ENCODE assay signal across 22 cellular contexts in genomic region chr1:58905628-58906256, GRCh38.
DNase-seq lines count a peak whose midpoint lies in the region; ATAC-seq, FAIRE-seq and TF ChIP-seq lines count a peak whose summit lies in the region.
"Had no signal": no experiment of that assay in that cellular context is flagged by ENCODE, and none has a peak within 500 bp of the region (broad histone marks: within the 10 kb centered on the region; RNA-seq: fewer than 3 reads in every experiment).

No MANE protein-coding gene starts in this region.

- H3K9me3 Mint-ChIP-seq in natural killer cell (no peaks in the 10 kb centered on the region), mesothelial cell of epicardium (no peaks in the 10 kb centered on the region)
- no peaks in the 10 kb centered on the region for H3K9me3 Mint-ChIP-seq in natural killer cell treated with Interleukin-12 subunit alpha and Interleukin-12 subunit beta and Interleukin-15 and Interleukin-18, amount 100 ng/mL, for 72 hours
- H3K9me3 Mint-ChIP-seq: activated B cell treated with CpG ODN at 0.5 μM for 24 hours; activated CD4-positive, alpha-beta memory T cell treated with anti-CD3 and anti-CD28 coated beads for 36 hours; endodermal cell had no signal

- H3K4me1 Mint-ChIP-seq in natural killer cell: peaks cover 9 to 20% of the 10 kb centered on the region in 2 donors
- H3K4me1 Mint-ChIP-seq in natural killer cell treated with Interleukin-12 subunit alpha and Interleukin-12 subunit beta and Interleukin-15 and Interleukin-18, amount 100 ng/mL, for 72 hours (ENCODE audit: low read depth in 2 of 2): peaks cover 18 to 21% of the 10 kb centered on the region in 2 donors
- peaks cover 30% of the 10 kb centered on the region for H3K4me1 Mint-ChIP-seq in mesothelial cell of epicardium

- no peak for DNase-seq in natural killer cell
- no peak for DNase-seq in natural killer cell treated with Interleukin-12 subunit alpha and Interleukin-12 subunit beta and Interleukin-15 and Interleukin-18, amount 100 ng/mL, for 72 hours (ENCODE audit: low spot score)
- DNase-seq in NCI-H69 (lab: John Stamatoyannopoulos, UW): peak; percentile 21
- DNase-seq in mesothelial cell of epicardium (ENCODE audit: low spot score in 2 of 2, unreplicated experiment in 2 of 2): no peak
- DNase-seq in urothelium cell line (ENCODE audit: low spot score): no peak
- no peak for DNase-seq in HAP-1 (ENCODE audit: low spot score in 2 of 2)
- DNase-seq in KG1 (lab: John Stamatoyannopoulos, UW): no peak
- no peak for DNase-seq in GM19240 (ENCODE audit: insufficient read length, low spot score)
- DNase-seq: activated B cell treated with CpG ODN at 0.5 μM for 24 hours; activated CD4-positive, alpha-beta memory T cell treated with anti-CD3 and anti-CD28 coated beads for 36 hours; activated naive CD4-positive, alpha-beta T cell treated with Interleukin-2 at 50 U/mL for 16 hours; activated T-cell treated with anti-CD3 and anti-CD28 coated beads for 4 hours; amniotic stem cell; C1 segment of cervical spinal cord; endodermal cell; GM23248; NCI-H146; NCI-H446 treated with DMSO at 0.1 percent for 48 hours; ovary had no signal

- H3K4me3 Mint-ChIP-seq in natural killer cell (peak overlapping the region; percentile 33), mesothelial cell of epicardium (no peak overlapping the region)
- H3K4me3 Mint-ChIP-seq in natural killer cell treated with Interleukin-12 subunit alpha and Interleukin-12 subunit beta and Interleukin-15 and Interleukin-18, amount 100 ng/mL, for 72 hours: no peak overlapping the region
- H3K4me3 Mint-ChIP-seq: activated CD4-positive, alpha-beta memory T cell treated with anti-CD3 and anti-CD28 coated beads for 36 hours; endodermal cell had no signal

- H3K27me3 ChIP-seq in HAP-1 (ENCODE audit: low read depth): no peaks in the 10 kb centered on the region
- H3K27me3 ChIP-seq: colonic mucosa, ovary, uterus had no signal

- no peak for FAIRE-seq in urothelium cell line (lab: Jason Lieb, UNC)
- FAIRE-seq: bronchial epithelial cell had no signal

- no peak overlapping the region for H3K4me3 ChIP-seq in HAP-1
- H3K4me3 ChIP-seq: colonic mucosa, GM23248, ovary, uterus had no signal

- H3K36me3 Mint-ChIP-seq in natural killer cell: no peaks in the 10 kb centered on the region
- H3K36me3 Mint-ChIP-seq in natural killer cell treated with Interleukin-12 subunit alpha and Interleukin-12 subunit beta and Interleukin-15 and Interleukin-18, amount 100 ng/mL, for 72 hours: no peaks in the 10 kb centered on the region
- no peaks in the 10 kb centered on the region for H3K36me3 Mint-ChIP-seq in mesothelial cell of epicardium
- H3K36me3 Mint-ChIP-seq: activated CD4-positive, alpha-beta memory T cell treated with anti-CD3 and anti-CD28 coated beads for 36 hours had no signal

- no peaks in the 10 kb centered on the region for H3K36me3 ChIP-seq in HAP-1 (replicated peaks)
- H3K36me3 ChIP-seq: colonic mucosa, ovary, uterus had no signal

- H3K27me3 Mint-ChIP-seq in natural killer cell (ENCODE audit: low read depth in 2 of 2): no peaks in the 10 kb centered on the region
- no peaks in the 10 kb centered on the region for H3K27me3 Mint-ChIP-seq in natural killer cell treated with Interleukin-12 subunit alpha and Interleukin-12 subunit beta and Interleukin-15 and Interleukin-18, amount 100 ng/mL, for 72 hours
- H3K27me3 Mint-ChIP-seq in mesothelial cell of epicardium (ENCODE audit: low read depth): no peaks in the 10 kb centered on the region
- H3K27me3 Mint-ChIP-seq: activated B cell treated with CpG ODN at 0.5 μM for 24 hours; activated CD4-positive, alpha-beta memory T cell treated with anti-CD3 and anti-CD28 coated beads for 36 hours had no signal

- intact Hi-C loops in natural killer cell (cut with micrococcal nuclease): loop anchor here (10.0 kb wide), 1 partner anchor 99 kb away; no protein-coding TSS in a partner anchor

- peaks cover 6% of the 10 kb centered on the region for H3K4me1 ChIP-seq in HAP-1
- H3K4me1 ChIP-seq: colonic mucosa, uterus had no signal

- in situ Hi-C loops in HAP-1 (cut with MboI; ENCODE audit: low sequenced_read_pairs): no loop called here

- H3K9me3 ChIP-seq in HAP-1: no peaks in the 10 kb centered on the region
- H3K9me3 ChIP-seq: colonic mucosa, ovary, uterus had no signal

- no peak for ATAC-seq in natural killer cell
- ATAC-seq in natural killer cell treated with Interleukin-12 subunit alpha and Interleukin-12 subunit beta and Interleukin-15 and Interleukin-18, amount 100 ng/mL, for 72 hours: no peak

- TF ChIP-seq CTCF in natural killer cell (IDR thresholded peaks at IDR 0.05) (no peak), mesothelial cell of epicardium (IDR thresholded peaks at IDR 0.05; ENCODE audit: unreplicated experiment) (no peak)

- peak overlapping the region in 1 of 2 donors; percentile 91 for H3K27ac Mint-ChIP-seq in natural killer cell
- H3K27ac Mint-ChIP-seq in natural killer cell treated with Interleukin-12 subunit alpha and Interleukin-12 subunit beta and Interleukin-15 and Interleukin-18, amount 100 ng/mL, for 72 hours: no peak overlapping the region
- peak overlapping the region; percentile 37 for H3K27ac Mint-ChIP-seq in mesothelial cell of epicardium
- H3K27ac Mint-ChIP-seq: activated CD4-positive, alpha-beta memory T cell treated with anti-CD3 and anti-CD28 coated beads for 36 hours; endodermal cell had no signal
